23 cellular contexts compared by ENCODE assay signal in genomic region chr13:77674802-77675201, GRCh38. TPM values are rescaled to one million over a fixed set of nuclear protein-coding genes. Genes with fewer than 3 reads are reported as not detected.
"Had no signal": no experiment of that assay in that cellular context is flagged by ENCODE, and none has a peak within 500 bp of the region (broad histone marks: within the 10 kb centered on the region; RNA-seq: fewer than 3 reads in every experiment).

No MANE protein-coding gene starts in this region.

- H3K4me3 ChIP-seq: dorsolateral prefrontal cortex, esophagus muscularis mucosa, gastrocnemius medialis, heart right ventricle, prostate gland, right lobe of liver, tibial artery, upper lobe of left lung, uterus had no signal

- H3K9me3 ChIP-seq: esophagus muscularis mucosa, gastrocnemius medialis, prostate gland, right lobe of liver, tibial artery, upper lobe of left lung, uterus had no signal

- H3K27ac ChIP-seq: epithelial cell of prostate, esophagus muscularis mucosa, gastrocnemius medialis, heart right ventricle, parathyroid adenoma, prostate gland, right lobe of liver, tibial artery, upper lobe of left lung, uterus had no signal

- H3K36me3 Mint-ChIP-seq: natural killer cell; stimulated activated effector memory CD8-positive, alpha-beta T cell treated with anti-CD3 and anti-CD28 coated beads, Interleukin-12 subunit alpha, Interleukin-12 subunit beta, amount 100 ng/mL, for 72 hours had no signal

- H3K27me3 ChIP-seq: gastrocnemius medialis, right lobe of liver, upper lobe of left lung, uterus had no signal

- H3K9ac ChIP-seq: parathyroid adenoma had no signal

- H2AFZ ChIP-seq: parathyroid adenoma had no signal

- H3K27ac Mint-ChIP-seq: natural killer cell; stimulated activated effector memory CD8-positive, alpha-beta T cell treated with anti-CD3 and anti-CD28 coated beads, Interleukin-12 subunit alpha, Interleukin-12 subunit beta, amount 100 ng/mL, for 72 hours had no signal

- DNase-seq: cortex of kidney; dorsolateral prefrontal cortex; effector memory CD4-positive, alpha-beta T cell; gastrocnemius medialis; heart right ventricle; kidney glomerular epithelial cell; mammary epithelial cell; natural killer cell; occipital lobe; right lobe of liver; stimulated activated CD4-positive, alpha-beta T cell treated with anti-CD3 and anti-CD28 coated beads, Interleukin-4, amount 100 ng/mL, for 1 hour; stimulated activated CD8-positive, alpha-beta memory T cell treated with anti-CD3 and anti-CD28 coated beads, Interleukin-4, amount 100 ng/mL, for 48 hours; stimulated activated naive CD8-positive, alpha-beta T cell treated with anti-CD3 and anti-CD28 coated beads, Interleukin-15, Interleukin-2, amounts not matched to agents 100 U/mL and 50 U/mL, for 24 hours; tibial artery; upper lobe of left lung; uterus had no signal

- H3K4me1 Mint-ChIP-seq: natural killer cell, neural crest cell had no signal

- H3K4me1 ChIP-seq: esophagus muscularis mucosa, gastrocnemius medialis, heart right ventricle, parathyroid adenoma, prostate gland, right lobe of liver, tibial artery, upper lobe of left lung, uterus had no signal

- H3K36me3 ChIP-seq: esophagus muscularis mucosa, gastrocnemius medialis, heart right ventricle, prostate gland, right lobe of liver, tibial artery, upper lobe of left lung, uterus had no signal

- H3K4me3 Mint-ChIP-seq: natural killer cell; neural crest cell; stimulated activated effector memory CD8-positive, alpha-beta T cell treated with anti-CD3 and anti-CD28 coated beads, Interleukin-12 subunit alpha, Interleukin-12 subunit beta, amount 100 ng/mL, for 72 hours had no signal

RNA-seq across cellular contexts. Expression of gene SLAIN1, which starts 22.7 kb away (rescaled TPM):
- total RNA-seq: fibroblast of villous mesenchyme, mammary epithelial cell had no signal
- polyA plus RNA-seq: mammary epithelial cell had no signal
